ENCODE assay signal across 1 cellular context in the genomic region with DNA sequence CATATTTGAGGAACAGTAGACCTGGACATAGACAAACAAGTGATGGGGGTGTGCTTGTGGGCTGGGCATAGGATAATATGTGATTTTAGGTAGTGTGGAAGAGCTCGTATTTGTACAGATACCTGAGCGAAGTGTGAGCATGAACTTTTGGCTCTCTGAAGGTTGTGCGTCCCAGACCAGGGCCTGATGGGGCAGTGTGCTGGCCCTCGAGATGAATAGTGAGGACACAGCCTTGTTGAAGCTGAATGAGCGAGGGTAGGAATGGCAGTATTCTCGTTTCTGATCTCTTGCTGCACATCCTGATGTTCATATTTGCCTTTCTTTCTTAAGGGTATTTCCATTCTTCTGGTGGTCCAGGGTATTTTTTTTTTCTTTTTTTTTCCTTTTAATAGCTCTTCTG.
TF ChIP-seq lines count a peak whose summit lies in the region.

No MANE protein-coding gene starts in this region.

TF ChIP-seq in WTC11, 78 proteins besides CTCF, POLR2A, EP300 and RAD21 (continued from another document):
- TF ChIP-seq, protein P1, sequence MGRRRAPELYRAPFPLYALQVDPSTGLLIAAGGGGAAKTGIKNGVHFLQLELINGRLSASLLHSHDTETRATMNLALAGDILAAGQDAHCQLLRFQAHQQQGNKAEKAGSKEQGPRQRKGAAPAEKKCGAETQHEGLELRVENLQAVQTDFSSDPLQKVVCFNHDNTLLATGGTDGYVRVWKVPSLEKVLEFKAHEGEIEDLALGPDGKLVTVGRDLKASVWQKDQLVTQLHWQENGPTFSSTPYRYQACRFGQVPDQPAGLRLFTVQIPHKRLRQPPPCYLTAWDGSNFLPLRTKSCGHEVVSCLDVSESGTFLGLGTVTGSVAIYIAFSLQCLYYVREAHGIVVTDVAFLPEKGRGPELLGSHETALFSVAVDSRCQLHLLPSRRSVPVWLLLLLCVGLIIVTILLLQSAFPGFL (CRISPR knock-in tag; IDR thresholded peaks at IDR 0.05; ENCODE audit: borderline replicate concordance) = no peak
- TF ChIP-seq PRRX2 (CRISPR knock-in tag; IDR thresholded peaks at IDR 0.05) = no peak
- TF ChIP-seq ESRRA (CRISPR knock-in tag; IDR thresholded peaks at IDR 0.05; ENCODE audit: borderline replicate concordance) = no peak
- TF ChIP-seq JAZF1 (CRISPR knock-in tag; IDR thresholded peaks at IDR 0.05) = no peak
- TF ChIP-seq, protein P2, sequence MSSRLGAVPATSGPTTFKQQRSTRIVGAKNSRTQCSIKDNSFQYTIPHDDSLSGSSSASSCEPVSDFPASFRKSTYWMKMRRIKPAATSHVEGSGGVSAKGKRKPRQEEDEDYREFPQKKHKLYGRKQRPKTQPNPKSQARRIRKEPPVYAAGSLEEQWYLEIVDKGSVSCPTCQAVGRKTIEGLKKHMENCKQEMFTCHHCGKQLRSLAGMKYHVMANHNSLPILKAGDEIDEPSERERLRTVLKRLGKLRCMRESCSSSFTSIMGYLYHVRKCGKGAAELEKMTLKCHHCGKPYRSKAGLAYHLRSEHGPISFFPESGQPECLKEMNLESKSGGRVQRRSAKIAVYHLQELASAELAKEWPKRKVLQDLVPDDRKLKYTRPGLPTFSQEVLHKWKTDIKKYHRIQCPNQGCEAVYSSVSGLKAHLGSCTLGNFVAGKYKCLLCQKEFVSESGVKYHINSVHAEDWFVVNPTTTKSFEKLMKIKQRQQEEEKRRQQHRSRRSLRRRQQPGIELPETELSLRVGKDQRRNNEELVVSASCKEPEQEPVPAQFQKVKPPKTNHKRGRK (CRISPR knock-in tag; IDR thresholded peaks at IDR 0.05; ENCODE audit: borderline replicate concordance) = no peak
